Comparison of ENCODE assay signal across 27 cellular contexts in genomic region chr10:50590935-50591334, GRCh38.
"Had no signal": no experiment of that assay in that cellular context is flagged by ENCODE, and none has a peak within 500 bp of the region (broad histone marks: within the 10 kb centered on the region; RNA-seq: fewer than 3 reads in every experiment).

No MANE protein-coding gene starts in this region.

- H3K4me1 Mint-ChIP-seq: activated CD4-positive, alpha-beta T cell treated with anti-CD3 and anti-CD28 coated beads, Interleukin-2, amount 10 ng/mL, durations not matched to agents 7 days and 5 days had no signal

- ATAC-seq: activated CD4-positive, alpha-beta T cell treated with anti-CD3 and anti-CD28 coated beads for 36 hours; activated CD4-positive, CD25-positive, alpha-beta regulatory T cell treated with anti-CD3 and anti-CD28 coated beads, Interleukin-2, amount 50 U/mL, for 24 hours; activated CD8-positive, alpha-beta T cell treated with anti-CD3 and anti-CD28 coated beads, Interleukin-2, amount 10 ng/mL, durations not matched to agents 7 days and 5 days; activated naive CD4-positive, alpha-beta T cell treated with anti-CD3 and anti-CD28 coated beads, Interleukin-2, amount 50 U/mL, for 72 hours; activated T-cell treated with anti-CD3 and anti-CD28 coated beads, Interleukin-2, amount 50 U/mL, for 4 hours; Panc1 had no signal

- H3K9me3 ChIP-seq: adrenal gland, SJCRH30 had no signal

- H3K9me3 Mint-ChIP-seq: activated CD4-positive, alpha-beta T cell treated with anti-CD3 and anti-CD28 coated beads, Interleukin-2, amount 10 ng/mL, durations not matched to agents 7 days and 5 days; activated naive CD4-positive, alpha-beta T cell treated with anti-CD3 and anti-CD28 coated beads for 36 hours; activated naive CD4-positive, alpha-beta T cell treated with anti-CD3 and anti-CD28 coated beads, Interleukin-2, amount 50 U/mL, for 72 hours; activated T-cell treated with anti-CD3 and anti-CD28 coated beads, Interleukin-2, amount 50 U/mL, for 4 hours; activated T-helper 1 cell treated with anti-CD3 and anti-CD28 coated beads, Interleukin-12 subunit alpha, Interleukin-12 subunit beta, Interleukin-2, Interleukin-4 antibody, amounts not matched to agents 30 ng/mL and 10 ng/mL and 1 ng/mL, durations not matched to agents 14 hours and 24 hours and 36 hours; brain had no signal

- H3K36me3 ChIP-seq: SJCRH30 had no signal

- H3K27me3 Mint-ChIP-seq: activated CD4-positive, alpha-beta T cell treated with anti-CD3 and anti-CD28 coated beads for 36 hours; activated CD4-positive, alpha-beta T cell treated with anti-CD3 and anti-CD28 coated beads, Interleukin-2, amount 10 ng/mL, durations not matched to agents 7 days and 5 days; brain had no signal

- DNase-seq: activated CD4-positive, alpha-beta T cell treated with anti-CD3 and anti-CD28 coated beads for 36 hours; activated CD4-positive, alpha-beta T cell treated with anti-CD3 and anti-CD28 coated beads, Interleukin-2, amount 10 ng/mL, durations not matched to agents 7 days and 5 days; activated CD4-positive, alpha-beta T cell treated with anti-CD3 and anti-CD28 coated beads, Interleukin-2, amount 50 U/mL, for 48 hours; activated CD8-positive, alpha-beta T cell treated with anti-CD3 and anti-CD28 coated beads, Interleukin-2, amount 10 ng/mL, durations not matched to agents 7 days and 5 days; activated gamma-delta T cell treated with Interleukin-2 at 50 U/mL for 16 hours; activated naive CD4-positive, alpha-beta T cell treated with anti-CD3 and anti-CD28 coated beads for 36 hours; activated T-cell treated with anti-CD3 and anti-CD28 coated beads, Interleukin-2, amount 50 U/mL, for 4 hours; adrenal gland; cerebellar nuclear complex; Karpas-422; NCI-H1105 treated with DMSO at 0.1 percent for 48 hours; NCI-H1436; NCI-H1694; NCI-H1930; NCI-H2081 treated with DMSO at 0.1 percent for 48 hours; NCI-H345; NCI-H524 treated with DMSO at 0.1 percent for 48 hours; SHP77; SJCRH30; T1000 had no signal

- H3K4me3 ChIP-seq: adrenal gland, SJCRH30, SK-N-MC had no signal

- H3K27me3 ChIP-seq: adrenal gland, SJCRH30 had no signal

- H3K27ac ChIP-seq: adrenal gland, SJCRH30, SK-N-MC had no signal

- FAIRE-seq: bronchial epithelial cell had no signal

- H3K27ac Mint-ChIP-seq: activated CD4-positive, alpha-beta T cell treated with anti-CD3 and anti-CD28 coated beads for 36 hours; activated CD4-positive, alpha-beta T cell treated with anti-CD3 and anti-CD28 coated beads, Interleukin-2, amount 10 ng/mL, durations not matched to agents 7 days and 5 days; activated CD8-positive, alpha-beta T cell treated with anti-CD3 and anti-CD28 coated beads, Interleukin-2, amount 10 ng/mL, durations not matched to agents 7 days and 5 days; activated naive CD4-positive, alpha-beta T cell treated with anti-CD3 and anti-CD28 coated beads for 36 hours; activated naive CD4-positive, alpha-beta T cell treated with anti-CD3 and anti-CD28 coated beads, Interleukin-2, amount 50 U/mL, for 72 hours; activated T-helper 1 cell treated with anti-CD3 and anti-CD28 coated beads, Interleukin-12 subunit alpha, Interleukin-12 subunit beta, Interleukin-2, Interleukin-4 antibody, amounts not matched to agents 30 ng/mL and 10 ng/mL and 1 ng/mL, durations not matched to agents 14 hours and 24 hours and 36 hours had no signal

- H3K4me3 Mint-ChIP-seq: activated CD4-positive, alpha-beta T cell treated with anti-CD3 and anti-CD28 coated beads for 36 hours; activated CD4-positive, alpha-beta T cell treated with anti-CD3 and anti-CD28 coated beads, Interleukin-2, amount 10 ng/mL, durations not matched to agents 7 days and 5 days; activated CD8-positive, alpha-beta T cell treated with anti-CD3 and anti-CD28 coated beads, Interleukin-2, amount 10 ng/mL, durations not matched to agents 7 days and 5 days; activated naive CD4-positive, alpha-beta T cell treated with anti-CD3 and anti-CD28 coated beads for 36 hours; activated T-cell treated with anti-CD3 and anti-CD28 coated beads, Interleukin-2, amount 50 U/mL, for 4 hours; activated T-helper 1 cell treated with anti-CD3 and anti-CD28 coated beads, Interleukin-12 subunit alpha, Interleukin-12 subunit beta, Interleukin-2, Interleukin-4 antibody, amounts not matched to agents 30 ng/mL and 10 ng/mL and 1 ng/mL, durations not matched to agents 14 hours and 24 hours and 36 hours; brain had no signal
